ENCODE assay signal across 1 cellular context in genomic region chr20:35702824-35703695, GRCh38.
TF ChIP-seq lines count a peak whose summit lies in the region.

No MANE protein-coding gene starts in this region.

TF ChIP-seq in endothelial cell of umbilical vein, 7 proteins besides CTCF, POLR2A, EP300 and RAD21:
- TF ChIP-seq POLR2AphosphoS5 (IDR thresholded peaks at IDR 0.05; ENCODE audit: insufficient read depth, low read depth, low read length) (peak; percentile 9), JUN (IDR thresholded peaks at IDR 0.05; ENCODE audit: borderline replicate concordance, insufficient read depth, insufficient read length, low read depth) (no peak)
